In genomic region chr11:61792310-61793083, GRCh38 we compare ENCODE assay signal across 1 cellular context.
TF ChIP-seq lines count a peak whose summit lies in the region.

A gene with protein sequence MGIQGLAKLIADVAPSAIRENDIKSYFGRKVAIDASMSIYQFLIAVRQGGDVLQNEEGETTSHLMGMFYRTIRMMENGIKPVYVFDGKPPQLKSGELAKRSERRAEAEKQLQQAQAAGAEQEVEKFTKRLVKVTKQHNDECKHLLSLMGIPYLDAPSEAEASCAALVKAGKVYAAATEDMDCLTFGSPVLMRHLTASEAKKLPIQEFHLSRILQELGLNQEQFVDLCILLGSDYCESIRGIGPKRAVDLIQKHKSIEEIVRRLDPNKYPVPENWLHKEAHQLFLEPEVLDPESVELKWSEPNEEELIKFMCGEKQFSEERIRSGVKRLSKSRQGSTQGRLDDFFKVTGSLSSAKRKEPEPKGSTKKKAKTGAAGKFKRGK (plus strand): TSS chr11:61792911. CDS start chr11:61795362, 2,451 bp downstream.
Gene TMEM258 (minus strand): TSS chr11:61792599. CDS start chr11:61792558, 41 bp downstream.

TF ChIP-seq in K562, 482 proteins besides CTCF, POLR2A, EP300 and RAD21 (continued from another document and continues in another):
- TF ChIP-seq AFF1 (IDR thresholded peaks at IDR 0.05; ENCODE audit: low read depth in 1 of 2, partially characterized antibody in 2 of 2) = peak; percentile 92 to 99
- no peak for TF ChIP-seq DMBX1 (CRISPR knock-in tag; IDR thresholded peaks at IDR 0.05; ENCODE audit: borderline replicate concordance)
- no peak for TF ChIP-seq RFX5 (IDR thresholded peaks at IDR 0.05; ENCODE audit: low read depth, low read length)
- TF ChIP-seq SMAD2 (IDR thresholded peaks at IDR 0.05; ENCODE audit: low read depth, low read length) = no peak
- peak; percentile 88; a peak in 2 of 4 replicates for TF ChIP-seq SIN3A (IDR thresholded peaks at IDR 0.05; ENCODE audit: borderline replicate concordance in 2 of 2, control insufficient read depth in 1 of 2, low read depth in 2 of 2, low read length in 2 of 2)
- TF ChIP-seq, protein P1, sequence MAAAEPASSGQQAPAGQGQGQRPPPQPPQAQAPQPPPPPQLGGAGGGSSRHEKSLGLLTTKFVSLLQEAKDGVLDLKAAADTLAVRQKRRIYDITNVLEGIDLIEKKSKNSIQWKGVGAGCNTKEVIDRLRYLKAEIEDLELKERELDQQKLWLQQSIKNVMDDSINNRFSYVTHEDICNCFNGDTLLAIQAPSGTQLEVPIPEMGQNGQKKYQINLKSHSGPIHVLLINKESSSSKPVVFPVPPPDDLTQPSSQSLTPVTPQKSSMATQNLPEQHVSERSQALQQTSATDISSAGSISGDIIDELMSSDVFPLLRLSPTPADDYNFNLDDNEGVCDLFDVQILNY (CRISPR knock-in tag; IDR thresholded peaks at IDR 0.05) = peak; percentile 92
- 0 out of 2 replicates have a peak, but pooled peaks have one; percentile 26 for TF ChIP-seq ZKSCAN8 (CRISPR knock-in tag; IDR thresholded peaks at IDR 0.05)
- no peak for TF ChIP-seq COPS2 (conservative IDR thresholded peaks at IDR 0.05)
- TF ChIP-seq, protein P2, sequence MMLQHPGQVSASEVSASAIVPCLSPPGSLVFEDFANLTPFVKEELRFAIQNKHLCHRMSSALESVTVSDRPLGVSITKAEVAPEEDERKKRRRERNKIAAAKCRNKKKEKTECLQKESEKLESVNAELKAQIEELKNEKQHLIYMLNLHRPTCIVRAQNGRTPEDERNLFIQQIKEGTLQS (IDR thresholded peaks at IDR 0.05) = peak; percentile 51
- TF ChIP-seq, protein P2 (CRISPR knock-in tag; conservative IDR thresholded peaks at IDR 0.05) = 0 out of 2 replicates have a peak, but pooled peaks have one; percentile 16
- peak; percentile 48 for TF ChIP-seq HMGN3 (IDR thresholded peaks at IDR 0.05; ENCODE audit: borderline replicate concordance, extremely low read depth, insufficient read length, low read depth, low read length)
- TF ChIP-seq KLF6 (CRISPR knock-in tag; IDR thresholded peaks at IDR 0.05; ENCODE audit: borderline replicate concordance) = 0 out of 2 replicates have a peak, but pooled peaks have one; percentile 37
- no peak for TF ChIP-seq FOXM1 (IDR thresholded peaks at IDR 0.05; ENCODE audit: low read depth)
- TF ChIP-seq FOXM1 (CRISPR knock-in tag; IDR thresholded peaks at IDR 0.05; ENCODE audit: low read depth) = peak; percentile 6; the same call in 1 of the 2 replicates
- TF ChIP-seq, protein P3, sequence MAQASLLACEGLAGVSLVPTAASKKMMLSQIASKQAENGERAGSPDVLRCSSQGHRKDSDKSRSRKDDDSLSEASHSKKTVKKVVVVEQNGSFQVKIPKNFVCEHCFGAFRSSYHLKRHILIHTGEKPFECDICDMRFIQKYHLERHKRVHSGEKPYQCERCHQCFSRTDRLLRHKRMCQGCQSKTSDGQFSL (CRISPR knock-in tag; IDR thresholded peaks at IDR 0.05) = no peak
- TF ChIP-seq, protein P3 (tag; IDR thresholded peaks at IDR 0.05) = no peak
- no peak for TF ChIP-seq ZFP1 (CRISPR knock-in tag; IDR thresholded peaks at IDR 0.05)
- TF ChIP-seq, protein P4, sequence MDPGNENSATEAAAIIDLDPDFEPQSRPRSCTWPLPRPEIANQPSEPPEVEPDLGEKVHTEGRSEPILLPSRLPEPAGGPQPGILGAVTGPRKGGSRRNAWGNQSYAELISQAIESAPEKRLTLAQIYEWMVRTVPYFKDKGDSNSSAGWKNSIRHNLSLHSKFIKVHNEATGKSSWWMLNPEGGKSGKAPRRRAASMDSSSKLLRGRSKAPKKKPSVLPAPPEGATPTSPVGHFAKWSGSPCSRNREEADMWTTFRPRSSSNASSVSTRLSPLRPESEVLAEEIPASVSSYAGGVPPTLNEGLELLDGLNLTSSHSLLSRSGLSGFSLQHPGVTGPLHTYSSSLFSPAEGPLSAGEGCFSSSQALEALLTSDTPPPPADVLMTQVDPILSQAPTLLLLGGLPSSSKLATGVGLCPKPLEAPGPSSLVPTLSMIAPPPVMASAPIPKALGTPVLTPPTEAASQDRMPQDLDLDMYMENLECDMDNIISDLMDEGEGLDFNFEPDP (CRISPR knock-in tag; IDR thresholded peaks at IDR 0.05) = no peak
- TF ChIP-seq TOE1 (IDR thresholded peaks at IDR 0.05; ENCODE audit: borderline replicate concordance) = peak; percentile 100
- TF ChIP-seq TOE1 (CRISPR knock-in tag; IDR thresholded peaks at IDR 0.05; ENCODE audit: borderline replicate concordance, low read depth) = no peak
- TF ChIP-seq GABPB1 (CRISPR knock-in tag; IDR thresholded peaks at IDR 0.05) = peak; percentile 98
- TF ChIP-seq ESRRB (CRISPR knock-in tag; IDR thresholded peaks at IDR 0.05; ENCODE audit: borderline replicate concordance) = no peak
- no peak for TF ChIP-seq NR2C2 (CRISPR knock-in tag; IDR thresholded peaks at IDR 0.05)
- TF ChIP-seq NR2C2 (tag; IDR thresholded peaks at IDR 0.05) = peak; percentile 95
- peak; percentile 16; the same call in 1 of the 2 replicates for TF ChIP-seq MXI1 (IDR thresholded peaks at IDR 0.05; ENCODE audit: low read depth, low read length)
- TF ChIP-seq, protein P5, sequence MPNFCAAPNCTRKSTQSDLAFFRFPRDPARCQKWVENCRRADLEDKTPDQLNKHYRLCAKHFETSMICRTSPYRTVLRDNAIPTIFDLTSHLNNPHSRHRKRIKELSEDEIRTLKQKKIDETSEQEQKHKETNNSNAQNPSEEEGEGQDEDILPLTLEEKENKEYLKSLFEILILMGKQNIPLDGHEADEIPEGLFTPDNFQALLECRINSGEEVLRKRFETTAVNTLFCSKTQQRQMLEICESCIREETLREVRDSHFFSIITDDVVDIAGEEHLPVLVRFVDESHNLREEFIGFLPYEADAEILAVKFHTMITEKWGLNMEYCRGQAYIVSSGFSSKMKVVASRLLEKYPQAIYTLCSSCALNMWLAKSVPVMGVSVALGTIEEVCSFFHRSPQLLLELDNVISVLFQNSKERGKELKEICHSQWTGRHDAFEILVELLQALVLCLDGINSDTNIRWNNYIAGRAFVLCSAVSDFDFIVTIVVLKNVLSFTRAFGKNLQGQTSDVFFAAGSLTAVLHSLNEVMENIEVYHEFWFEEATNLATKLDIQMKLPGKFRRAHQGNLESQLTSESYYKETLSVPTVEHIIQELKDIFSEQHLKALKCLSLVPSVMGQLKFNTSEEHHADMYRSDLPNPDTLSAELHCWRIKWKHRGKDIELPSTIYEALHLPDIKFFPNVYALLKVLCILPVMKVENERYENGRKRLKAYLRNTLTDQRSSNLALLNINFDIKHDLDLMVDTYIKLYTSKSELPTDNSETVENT (CRISPR knock-in tag; IDR thresholded peaks at IDR 0.05) = no peak
- no peak for TF ChIP-seq ZNF3 (CRISPR knock-in tag; IDR thresholded peaks at IDR 0.05)
- TF ChIP-seq KDM2B (CRISPR knock-in tag; IDR thresholded peaks at IDR 0.05) = no peak
- 0 out of 4 replicates have a peak, but pooled peaks of 1 of the 2 experiments have one; percentile 53 for TF ChIP-seq FOXA3 (CRISPR knock-in tag; conservative IDR thresholded peaks at IDR 0.05 in 1 of 2, IDR thresholded peaks at IDR 0.05 in 1 of 2)
- no peak for TF ChIP-seq FOXA1 (IDR thresholded peaks at IDR 0.05; ENCODE audit: borderline replicate concordance)
- TF ChIP-seq TAF7 (tag; IDR thresholded peaks at IDR 0.05) = peak; percentile 88
- TF ChIP-seq ZKSCAN3 (CRISPR knock-in tag; IDR thresholded peaks at IDR 0.05) = no peak
- peak; percentile 75 for TF ChIP-seq AFF4 (CRISPR knock-in tag; IDR thresholded peaks at IDR 0.05)
- no peak for TF ChIP-seq MTF1 (CRISPR knock-in tag; IDR thresholded peaks at IDR 0.05; ENCODE audit: borderline replicate concordance)
- TF ChIP-seq EZH2 (IDR thresholded peaks at IDR 0.05; ENCODE audit: borderline replicate concordance, low read depth, low read length) = no peak
- no peak for TF ChIP-seq BRD9 (IDR thresholded peaks at IDR 0.05; ENCODE audit: low read depth, partially characterized antibody)
- TF ChIP-seq, protein P6, sequence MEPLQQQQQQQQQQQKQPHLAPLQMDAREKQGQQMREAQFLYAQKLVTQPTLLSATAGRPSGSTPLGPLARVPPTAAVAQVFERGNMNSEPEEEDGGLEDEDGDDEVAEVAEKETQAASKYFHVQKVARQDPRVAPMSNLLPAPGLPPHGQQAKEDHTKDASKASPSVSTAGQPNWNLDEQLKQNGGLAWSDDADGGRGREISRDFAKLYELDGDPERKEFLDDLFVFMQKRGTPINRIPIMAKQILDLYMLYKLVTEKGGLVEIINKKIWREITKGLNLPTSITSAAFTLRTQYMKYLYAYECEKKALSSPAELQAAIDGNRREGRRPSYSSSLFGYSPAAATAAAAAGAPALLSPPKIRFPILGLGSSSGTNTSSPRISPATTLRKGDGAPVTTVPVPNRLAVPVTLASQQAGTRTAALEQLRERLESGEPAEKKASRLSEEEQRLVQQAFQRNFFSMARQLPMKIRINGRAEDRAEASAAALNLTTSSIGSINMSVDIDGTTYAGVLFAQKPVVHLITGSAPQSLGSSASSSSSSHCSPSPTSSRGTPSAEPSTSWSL (CRISPR knock-in tag; IDR thresholded peaks at IDR 0.05; ENCODE audit: borderline replicate concordance) = no peak
- peak in 2 of 3 experiments; percentile 73 to 88 for TF ChIP-seq YY1 (IDR thresholded peaks at IDR 0.05; ENCODE audit: borderline replicate concordance in 1 of 3, control insufficient read depth in 1 of 3, extremely low read depth in 1 of 3, insufficient read depth in 3 of 3, insufficient read length in 1 of 3, insufficient replicate concordance in 2 of 3, low read depth in 1 of 3, low read length in 2 of 3)
- TF ChIP-seq SMAD3 (CRISPR knock-in tag; conservative IDR thresholded peaks at IDR 0.05) = no peak
- TF ChIP-seq MEF2D (tag; conservative IDR thresholded peaks at IDR 0.05; ENCODE audit: low read depth) = peak; percentile 14; the same call in 1 of the 2 replicates
- no peak; the same call in 1 of the 2 replicates for TF ChIP-seq PHB2 (IDR thresholded peaks at IDR 0.05; ENCODE audit: low read depth)
- peak; percentile 76; the same call in 1 of the 2 replicates for TF ChIP-seq ATF7 (IDR thresholded peaks at IDR 0.05)
- no peak; the same call in 1 of the 2 replicates for TF ChIP-seq CHD2 (IDR thresholded peaks at IDR 0.05; ENCODE audit: low read depth, low read length)
